In the genomic region with DNA sequence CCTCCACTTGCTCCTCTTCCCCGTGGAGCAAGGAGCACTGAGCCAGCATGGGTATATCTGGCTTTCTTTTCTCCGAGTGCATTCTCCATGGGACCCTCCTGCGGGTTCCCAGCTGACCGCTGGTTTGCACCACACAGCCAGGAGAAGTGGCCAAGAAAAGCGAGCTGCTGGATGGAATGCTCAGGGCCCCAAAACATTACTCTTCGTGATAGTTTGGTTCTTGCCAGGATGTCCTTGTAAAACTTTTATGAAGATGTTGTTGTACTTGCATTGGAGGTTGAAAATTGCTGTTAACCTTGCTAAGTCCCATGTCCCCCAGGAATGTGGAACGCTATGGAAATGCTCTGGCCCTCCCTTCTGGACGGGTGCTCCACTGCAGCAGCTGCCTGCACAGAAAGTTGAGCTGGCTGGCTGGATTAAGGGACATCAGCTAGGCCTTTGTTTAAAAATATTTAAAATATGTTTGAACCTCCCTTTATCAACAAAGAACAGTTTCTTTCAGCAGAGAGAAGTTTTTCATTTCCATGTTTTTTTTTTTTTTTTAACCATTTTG, we compare ENCODE assay signal across 11 cellular contexts.
DNase-seq lines count a peak whose midpoint lies in the region; TF ChIP-seq lines count a peak whose summit lies in the region.
"Had no signal": no experiment of that assay in that cellular context is flagged by ENCODE, and none has a peak within 500 bp of the region (broad histone marks: within the 10 kb centered on the region; RNA-seq: fewer than 3 reads in every experiment).

No MANE protein-coding gene starts in this region.

- H3K27ac Mint-ChIP-seq in glutamatergic neuron (ENCODE audit: unreplicated experiment): no peak overlapping the region
- H3K27ac Mint-ChIP-seq: activated CD4-positive, alpha-beta T cell treated with anti-CD3 and anti-CD28 coated beads, Interleukin-2, amount 10 ng/mL, durations not matched to agents 7 days and 5 days; stimulated activated naive CD8-positive, alpha-beta T cell treated with anti-CD3 and anti-CD28 coated beads, Interleukin-15, amount 100 ng/mL, for 72 hours had no signal

- peaks cover 2% of the 10 kb centered on the region for H3K27me3 Mint-ChIP-seq in glutamatergic neuron (ENCODE audit: unreplicated experiment)

- H3K36me3 Mint-ChIP-seq in glutamatergic neuron (ENCODE audit: unreplicated experiment): peaks cover 11% of the 10 kb centered on the region

- no peaks in the 10 kb centered on the region for H3K27me3 ChIP-seq in breast epithelium

- H3K36me3 ChIP-seq in breast epithelium: no peaks in the 10 kb centered on the region

- TF ChIP-seq POLR2A in breast epithelium (IDR thresholded peaks at IDR 0.05): no peak

- no peak overlapping the region for H3K4me3 Mint-ChIP-seq in glutamatergic neuron (ENCODE audit: unreplicated experiment)
- H3K4me3 Mint-ChIP-seq: activated CD4-positive, alpha-beta T cell treated with anti-CD3 and anti-CD28 coated beads, Interleukin-2, amount 10 ng/mL, durations not matched to agents 7 days and 5 days; stimulated activated naive CD8-positive, alpha-beta T cell treated with anti-CD3 and anti-CD28 coated beads, Interleukin-15, amount 100 ng/mL, for 72 hours had no signal

- peak; percentile 63 for DNase-seq in LNCaP clone FGC (ENCODE audit: low read depth)
- DNase-seq in epidermal melanocyte (ENCODE audit: insufficient read length, low spot score): peak; percentile 45
- peak; percentile 35 for DNase-seq in medulla oblongata (ENCODE audit: extremely low spot score)
- DNase-seq in ureter (ENCODE audit: low spot score): peak; percentile 51
- DNase-seq in glutamatergic neuron: no peak
- no peak for DNase-seq in breast epithelium (ENCODE audit: low spot score in 2 of 2)
- no peak for DNase-seq in activated CD4-positive, alpha-beta T cell treated with anti-CD3 and anti-CD28 coated beads for 1 hour
- DNase-seq: activated CD4-positive, alpha-beta T cell treated with anti-CD3 and anti-CD28 coated beads, Interleukin-2, amount 10 ng/mL, durations not matched to agents 7 days and 5 days; NCI-H1092 treated with DMSO at 0.1 percent for 48 hours; stimulated activated naive CD8-positive, alpha-beta T cell treated with anti-CD3 and anti-CD28 coated beads, Interleukin-15, amount 100 ng/mL, for 72 hours had no signal

- H3K4me1 ChIP-seq in breast epithelium: peaks cover 0 to 4% of the 10 kb centered on the region in 2 donors

- H3K4me3 ChIP-seq in LNCaP clone FGC (ENCODE audit: low read depth, low read length) (no peak overlapping the region), breast epithelium (no peak overlapping the region)
- H3K4me3 ChIP-seq: skin epidermis had no signal

- H3K9me3 ChIP-seq in breast epithelium: peaks cover 0 to 7% of the 10 kb centered on the region in 2 donors

- TF ChIP-seq CTCF in LNCaP clone FGC (IDR thresholded peaks at IDR 0.05; ENCODE audit: control insufficient read depth, extremely low read depth, insufficient read depth) (peak; percentile 53), glutamatergic neuron (IDR thresholded peaks at IDR 0.05; ENCODE audit: partially characterized antibody, unreplicated experiment) (no peak), breast epithelium (IDR thresholded peaks at IDR 0.05) (no peak)

- peaks cover 12% of the 10 kb centered on the region for H3K4me1 Mint-ChIP-seq in glutamatergic neuron (ENCODE audit: low read depth, unreplicated experiment)

- intact Hi-C loops in breast epithelium (cut with DNase I; ENCODE audit: low total_unique reads): no loop called here

- peaks cover 2% of the 10 kb centered on the region for H3K9me3 Mint-ChIP-seq in glutamatergic neuron (ENCODE audit: unreplicated experiment)

- no peak overlapping the region for H3K27ac ChIP-seq in breast epithelium
- H3K27ac ChIP-seq: skin epidermis had no signal

Comparison
In these comparisons a context has a peak if more than half of its experiments do, and no peak if none do; other contexts are left out.
1. DNase-seq: peak in LNCaP clone FGC (single experiment), epidermal melanocyte (single experiment), medulla oblongata (single experiment) and ureter (single experiment); none in glutamatergic neuron (single experiment), breast epithelium (0 of 2) and activated CD4-positive, alpha-beta T cell treated with anti-CD3 and anti-CD28 coated beads for 1 hour (single experiment).